21 cellular contexts compared by ENCODE assay signal in genomic region chr3:56309465-56309864, GRCh38.
"Had no signal": no experiment of that assay in that cellular context is flagged by ENCODE, and none has a peak within 500 bp of the region (broad histone marks: within the 10 kb centered on the region; RNA-seq: fewer than 3 reads in every experiment).

No MANE protein-coding gene starts in this region.

- H3K9me3 ChIP-seq: adrenal gland, ascending aorta, esophagus muscularis mucosa, left lung, spleen, upper lobe of right lung had no signal

- H3K4me3 ChIP-seq: adrenal gland, ascending aorta, dorsolateral prefrontal cortex, esophagus muscularis mucosa, hepatocyte, left lung, lung, spleen, upper lobe of right lung had no signal

- H3K36me3 ChIP-seq: adrenal gland, ascending aorta, esophagus muscularis mucosa, left lung, spleen, upper lobe of right lung had no signal

- H3K79me2 ChIP-seq: hepatocyte had no signal

- H3K36me3 Mint-ChIP-seq: activated naive CD4-positive, alpha-beta T cell treated with anti-CD3 and anti-CD28 coated beads, Interleukin-2, amount 50 U/mL, for 72 hours; immature natural killer cell; mesothelial cell of epicardium; naive thymus-derived CD8-positive, alpha-beta T cell had no signal

- H3K27ac Mint-ChIP-seq: activated naive CD4-positive, alpha-beta T cell treated with anti-CD3 and anti-CD28 coated beads, Interleukin-2, amount 50 U/mL, for 72 hours; activated T-cell treated with anti-CD3 and anti-CD28 coated beads, Interleukin-2, amount 50 U/mL, for 24 hours; activated T-helper 17 cell treated with anti-CD3 and anti-CD28 coated beads, Interleukin-2, amount 50 U/mL, for 72 hours; effector memory CD8-positive, alpha-beta T cell; immature natural killer cell; naive thymus-derived CD8-positive, alpha-beta T cell; progenitor cell of endocrine pancreas had no signal

- H3K9me3 Mint-ChIP-seq: activated naive CD4-positive, alpha-beta T cell treated with anti-CD3 and anti-CD28 coated beads, Interleukin-2, amount 50 U/mL, for 72 hours; activated T-cell treated with anti-CD3 and anti-CD28 coated beads, Interleukin-2, amount 50 U/mL, for 24 hours; activated T-helper 17 cell treated with anti-CD3 and anti-CD28 coated beads, Interleukin-2, amount 50 U/mL, for 72 hours; central memory CD8-positive, alpha-beta T cell; effector memory CD8-positive, alpha-beta T cell; mesothelial cell of epicardium; naive thymus-derived CD8-positive, alpha-beta T cell had no signal

- H2AFZ ChIP-seq: hepatocyte had no signal

- H3K4me3 Mint-ChIP-seq: activated T-cell treated with anti-CD3 and anti-CD28 coated beads, Interleukin-2, amount 50 U/mL, for 24 hours; activated T-helper 17 cell treated with anti-CD3 and anti-CD28 coated beads, Interleukin-2, amount 50 U/mL, for 72 hours; central memory CD8-positive, alpha-beta T cell; effector memory CD8-positive, alpha-beta T cell; immature natural killer cell; mesothelial cell of epicardium; naive thymus-derived CD8-positive, alpha-beta T cell had no signal

- H3K27me3 Mint-ChIP-seq: progenitor cell of endocrine pancreas had no signal

- H3K4me2 ChIP-seq: hepatocyte had no signal

- ATAC-seq: activated naive CD4-positive, alpha-beta T cell treated with anti-CD3 and anti-CD28 coated beads, Interleukin-2, amount 50 U/mL, for 72 hours; activated T-helper 17 cell treated with anti-CD3 and anti-CD28 coated beads, Interleukin-2, amount 50 U/mL, for 72 hours; effector memory CD8-positive, alpha-beta T cell; left lung; naive thymus-derived CD8-positive, alpha-beta T cell; upper lobe of right lung had no signal

- H3K27ac ChIP-seq: adrenal gland, ascending aorta, dorsolateral prefrontal cortex, esophagus muscularis mucosa, hepatocyte, left lung, spleen, upper lobe of right lung had no signal

- H3K4me1 Mint-ChIP-seq: activated T-helper 17 cell treated with anti-CD3 and anti-CD28 coated beads, Interleukin-2, amount 50 U/mL, for 72 hours; central memory CD8-positive, alpha-beta T cell; immature natural killer cell; naive thymus-derived CD8-positive, alpha-beta T cell had no signal

- H3K27me3 ChIP-seq: adrenal gland, ascending aorta, dorsolateral prefrontal cortex, esophagus muscularis mucosa, hepatocyte, left lung, spleen, upper lobe of right lung had no signal

- DNase-seq: activated T-cell treated with anti-CD3 and anti-CD28 coated beads, Interleukin-2, amount 50 U/mL, for 24 hours; adrenal gland; dorsolateral prefrontal cortex; effector memory CD8-positive, alpha-beta T cell; glutamatergic neuron; immature natural killer cell; left lung; naive thymus-derived CD8-positive, alpha-beta T cell; spleen; stimulated activated CD4-positive, alpha-beta T cell treated with anti-CD3 and anti-CD28 coated beads, Interleukin-4, amount 100 ng/mL, for 1 hour; stimulated activated naive CD4-positive, alpha-beta T cell; upper lobe of right lung had no signal

- H3K4me1 ChIP-seq: adrenal gland, ascending aorta, left lung, spleen, upper lobe of right lung had no signal
